10 cellular contexts compared by ENCODE assay signal in genomic region chr20:49711331-49711987, GRCh38. TPM values are rescaled to one million over a fixed set of nuclear protein-coding genes. Genes with fewer than 3 reads are reported as not detected.
DNase-seq lines count a peak whose midpoint lies in the region; ATAC-seq, FAIRE-seq and TF ChIP-seq lines count a peak whose summit lies in the region.
"Had no signal": no experiment of that assay in that cellular context is flagged by ENCODE, and none has a peak within 500 bp of the region (broad histone marks: within the 10 kb centered on the region; RNA-seq: fewer than 3 reads in every experiment).

No MANE protein-coding gene starts in this region.

- H3K4me3 ChIP-seq in cardiac muscle cell (peak overlapping the region; percentile 96), astrocyte of the cerebellum (ENCODE audit: low read depth, low read length) (peak overlapping the region; percentile 80), lower lobe of right lung (peak overlapping the region; percentile 91), upper lobe of right lung (peak overlapping the region; percentile 91)

- DNase-seq in cardiac muscle cell (ENCODE audit: low read depth in 1 of 2, low spot score in 1 of 2) (no peak), Right ventricle myocardium superior (no peak), astrocyte of the cerebellum (ENCODE audit: low read depth) (no peak), lower lobe of right lung (no peak), upper lobe of right lung (no peak), H54 (ENCODE audit: insufficient read length, low spot score) (no peak), NCI-H1436 treated with DMSO at 0.1 percent for 48 hours (lab: John Stamatoyannopoulos, UW) (no peak), midbrain (lab: John Stamatoyannopoulos, UW) (no peak)
- DNase-seq: activated effector memory CD4-positive, alpha-beta T cell treated with anti-CD3 and anti-CD28 coated beads, Interleukin-2, amount 50 U/mL, for 16 hours; DMS 273 treated with DMSO at 0.1 percent for 48 hours had no signal

- H3K36me3 ChIP-seq in cardiac muscle cell (no peaks in the 10 kb centered on the region), lower lobe of right lung (no peaks in the 10 kb centered on the region), upper lobe of right lung (no peaks in the 10 kb centered on the region)

- H3K27me3 ChIP-seq in cardiac muscle cell (no peaks in the 10 kb centered on the region), lower lobe of right lung (ENCODE audit: low read depth) (no peaks in the 10 kb centered on the region), upper lobe of right lung (no peaks in the 10 kb centered on the region)

- no peak for FAIRE-seq in H54 (lab: Jason Lieb, UNC)

- in situ Hi-C loops in astrocyte of the cerebellum (cut with HindIII; ENCODE audit: low sequenced_read_pairs): no loop called here

- TF ChIP-seq CTCF in cardiac muscle cell (IDR thresholded peaks at IDR 0.05; ENCODE audit: low read depth, low read length): no peak
- TF ChIP-seq CTCF in astrocyte of the cerebellum (IDR thresholded peaks at IDR 0.05; ENCODE audit: low read depth, low read length, missing control alignments): no peak
- no peak for TF ChIP-seq CTCF in lower lobe of right lung (IDR thresholded peaks at IDR 0.05)
- TF ChIP-seq CTCF in upper lobe of right lung (IDR thresholded peaks at IDR 0.05): no peak

- H3K4me1 ChIP-seq in cardiac muscle cell (ENCODE audit: low read depth) (peaks cover 12% of the 10 kb centered on the region), lower lobe of right lung (peaks cover 63% of the 10 kb centered on the region), upper lobe of right lung (peaks cover 46% of the 10 kb centered on the region)

- ATAC-seq in Right ventricle myocardium superior (ENCODE audit: poor library complexity) (no peak), lower lobe of right lung (no peak), upper lobe of right lung (no peak)

- no peak for TF ChIP-seq POLR2A in H54 (IDR thresholded peaks at IDR 0.05; ENCODE audit: low read depth, low read length)

- intact Hi-C loops in Right ventricle myocardium superior (cut with DNase I): loop anchor here (10.0 kb wide), 1 partner anchor 97 kb away; no protein-coding TSS in a partner anchor
- intact Hi-C loops in lower lobe of right lung (cut with DNase I): no loop called here
- intact Hi-C loops in upper lobe of right lung (cut with DNase I): no loop called here

- H3K27ac ChIP-seq in cardiac muscle cell: no peak overlapping the region
- H3K27ac ChIP-seq in lower lobe of right lung: peak overlapping the region; percentile 91
- H3K27ac ChIP-seq in upper lobe of right lung: peak overlapping the region; percentile 7

- H3K9me3 ChIP-seq in cardiac muscle cell (ENCODE audit: low read depth) (no peaks in the 10 kb centered on the region), lower lobe of right lung (no peaks in the 10 kb centered on the region), upper lobe of right lung (no peaks in the 10 kb centered on the region)

RNA-seq across cellular contexts. Expression of gene B4GALT5, which starts 2.2 kb away (rescaled TPM):
- total RNA-seq in cardiac muscle cell (26.5 and 27.4 TPM in 2 replicates), Right ventricle myocardium superior (39.6 TPM), lower lobe of right lung (39.5 TPM), upper lobe of right lung (46.1 TPM)
- 11.5 and 18.0 TPM in 2 replicates for polyA plus RNA-seq in cardiac muscle cell
